In the genomic region with DNA sequence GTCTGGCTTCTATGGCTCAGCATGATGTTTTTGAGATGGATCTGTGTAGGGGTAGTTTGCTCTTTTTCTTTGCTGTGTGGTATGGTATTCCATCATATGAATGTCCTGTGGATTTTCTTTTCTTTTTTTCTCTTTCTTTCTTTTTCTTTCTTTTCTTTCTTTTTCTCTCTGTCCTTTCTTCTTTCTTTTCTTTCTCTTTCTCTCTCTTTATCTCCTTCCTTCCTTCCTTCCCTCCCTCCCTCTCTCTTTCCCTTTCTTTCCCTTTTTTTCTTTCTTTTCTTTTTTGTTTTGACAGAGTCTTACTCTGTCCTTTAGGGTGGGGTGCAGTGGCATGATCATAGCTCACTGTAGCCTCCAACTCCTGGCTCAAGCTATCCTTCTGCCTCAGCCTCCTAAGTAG, we compare ENCODE assay signal across 26 cellular contexts.
"Had no signal": no experiment of that assay in that cellular context is flagged by ENCODE, and none has a peak within 500 bp of the region (broad histone marks: within the 10 kb centered on the region; RNA-seq: fewer than 3 reads in every experiment).

No MANE protein-coding gene starts in this region.

- H3K27ac ChIP-seq: epithelial cell of prostate, gastrocnemius medialis, neutrophil, parathyroid adenoma, right lobe of liver, suprapubic skin, transverse colon, vagina had no signal

- H3K9me3 Mint-ChIP-seq: endodermal cell; memory B cell; natural killer cell; neural crest cell; stimulated activated naive CD8-positive, alpha-beta T cell treated with anti-CD3 and anti-CD28 coated beads, Interleukin-15, amount 100 ng/mL, for 72 hours had no signal

- H3K9me3 ChIP-seq: gastrocnemius medialis, neutrophil, right lobe of liver, suprapubic skin, transverse colon, vagina had no signal

- H3K4me3 ChIP-seq: gastrocnemius medialis, lung, right lobe of liver, suprapubic skin, transverse colon, vagina had no signal

- H2AFZ ChIP-seq: parathyroid adenoma had no signal

- H3K9ac ChIP-seq: parathyroid adenoma had no signal

- H3K4me3 Mint-ChIP-seq: endodermal cell; memory B cell; natural killer cell; neural crest cell; stimulated activated naive CD8-positive, alpha-beta T cell treated with anti-CD3 and anti-CD28 coated beads, Interleukin-15, amount 100 ng/mL, for 72 hours had no signal

- ATAC-seq: esophagus mucosa; gastrocnemius medialis; left lobe of liver; natural killer cell; right lobe of liver; stimulated activated naive CD8-positive, alpha-beta T cell treated with anti-CD3 and anti-CD28 coated beads, Interleukin-15, amount 100 ng/mL, for 72 hours had no signal

- H3K27ac Mint-ChIP-seq: endodermal cell, memory B cell, natural killer cell, progenitor cell of endocrine pancreas had no signal

- DNase-seq: effector CD8-positive, alpha-beta T cell; endodermal cell; foreskin fibroblast; gastrocnemius medialis; head of caudate nucleus; natural killer cell; right lobe of liver; small intestine; stimulated activated CD4-positive, alpha-beta T cell treated with anti-CD3 and anti-CD28 coated beads, Interleukin-1b, Interleukin-23, amount 100 ng/mL, for 48 hours; stimulated activated CD4-positive, alpha-beta T cell treated with anti-CD3 and anti-CD28 coated beads, Interleukin-4, amount 100 ng/mL, for 1 hour; stimulated activated CD8-positive, alpha-beta memory T cell treated with anti-CD3 and anti-CD28 coated beads, Interleukin-4, amount 100 ng/mL, for 48 hours; stimulated activated naive CD4-positive, alpha-beta T cell; stimulated activated naive CD8-positive, alpha-beta T cell treated with anti-CD3 and anti-CD28 coated beads, Interleukin-15, amount 100 ng/mL, for 72 hours; transverse colon had no signal

- H3K4me1 Mint-ChIP-seq: natural killer cell; neural crest cell; stimulated activated naive CD8-positive, alpha-beta T cell treated with anti-CD3 and anti-CD28 coated beads, Interleukin-15, amount 100 ng/mL, for 72 hours had no signal

- H3K27me3 Mint-ChIP-seq: progenitor cell of endocrine pancreas had no signal

- H3K4me1 ChIP-seq: gastrocnemius medialis, parathyroid adenoma, right lobe of liver, suprapubic skin, transverse colon, vagina had no signal

- H3K36me3 ChIP-seq: gastrocnemius medialis, neutrophil, right lobe of liver had no signal

- H3K36me3 Mint-ChIP-seq: memory B cell, natural killer cell had no signal

- H3K27me3 ChIP-seq: gastrocnemius medialis, right lobe of liver, suprapubic skin, transverse colon, vagina had no signal

- FAIRE-seq: kidney, small intestine had no signal
